Comparison of ENCODE assay signal across 1 cellular context in the genomic region with DNA sequence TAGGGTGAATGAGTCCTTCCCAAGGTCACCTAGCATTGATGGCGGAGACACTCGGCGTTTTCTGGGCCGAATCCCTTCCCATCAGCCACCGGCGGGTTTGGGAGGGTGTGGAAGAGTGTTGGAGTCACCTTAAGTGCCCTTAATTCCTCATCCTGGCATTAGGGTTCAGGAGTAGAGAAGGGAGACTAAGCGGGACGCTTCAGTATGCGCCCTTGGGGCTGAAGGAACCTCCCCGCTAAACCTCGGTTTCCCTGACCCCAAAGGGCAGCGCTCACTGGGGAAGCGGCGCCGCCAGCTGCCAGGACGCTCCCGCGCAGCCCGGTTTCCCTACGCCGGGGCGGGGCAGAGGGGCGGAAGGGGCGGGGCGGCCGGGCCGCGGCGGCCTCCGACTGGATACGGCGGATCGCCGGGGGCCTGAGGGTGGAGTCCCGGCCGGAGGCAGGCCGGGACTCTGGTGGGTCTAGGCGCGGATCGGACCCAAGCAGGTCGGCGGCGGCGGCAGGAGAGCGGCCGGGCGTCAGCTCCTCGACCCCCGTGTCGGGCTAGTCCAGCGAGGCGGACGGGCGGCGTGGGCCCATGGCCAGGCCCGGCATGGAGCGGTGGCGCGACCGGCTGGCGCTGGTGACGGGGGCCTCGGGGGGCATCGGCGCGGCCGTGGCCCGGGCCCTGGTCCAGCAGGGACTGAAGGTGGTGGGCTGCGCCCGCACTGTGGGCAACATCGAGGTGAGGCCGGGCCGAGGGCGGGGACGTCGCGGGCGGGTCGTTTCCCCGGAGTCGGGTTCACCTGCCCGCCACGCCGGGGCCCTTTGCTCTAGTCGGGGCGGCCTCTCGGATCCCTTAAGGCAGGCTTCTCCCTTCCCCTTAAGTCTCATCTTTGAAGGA.
TF ChIP-seq lines count a peak whose summit lies in the region.

A gene with protein sequence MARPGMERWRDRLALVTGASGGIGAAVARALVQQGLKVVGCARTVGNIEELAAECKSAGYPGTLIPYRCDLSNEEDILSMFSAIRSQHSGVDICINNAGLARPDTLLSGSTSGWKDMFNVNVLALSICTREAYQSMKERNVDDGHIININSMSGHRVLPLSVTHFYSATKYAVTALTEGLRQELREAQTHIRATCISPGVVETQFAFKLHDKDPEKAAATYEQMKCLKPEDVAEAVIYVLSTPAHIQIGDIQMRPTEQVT (plus strand): TSS at position 446 of the 882 bp plus-strand sequence. CDS start 131 bp downstream, at position 577.

TF ChIP-seq in K562, 482 proteins besides CTCF, POLR2A, EP300 and RAD21 (continued from another document and continues in another):
- TF ChIP-seq, protein P1, sequence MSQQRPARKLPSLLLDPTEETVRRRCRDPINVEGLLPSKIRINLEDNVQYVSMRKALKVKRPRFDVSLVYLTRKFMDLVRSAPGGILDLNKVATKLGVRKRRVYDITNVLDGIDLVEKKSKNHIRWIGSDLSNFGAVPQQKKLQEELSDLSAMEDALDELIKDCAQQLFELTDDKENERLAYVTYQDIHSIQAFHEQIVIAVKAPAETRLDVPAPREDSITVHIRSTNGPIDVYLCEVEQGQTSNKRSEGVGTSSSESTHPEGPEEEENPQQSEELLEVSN (IDR thresholded peaks at IDR 0.05; ENCODE audit: borderline replicate concordance in 1 of 2, extremely low read depth in 1 of 2, insufficient read depth in 1 of 2, insufficient read length in 1 of 2, low read depth in 1 of 2, low read length in 1 of 2, poor library complexity in 1 of 2, severe bottlenecking in 1 of 2) = peak; percentile 23 to 74
- peak; percentile 56 for TF ChIP-seq ZFX (CRISPR knock-in tag; IDR thresholded peaks at IDR 0.05)
- TF ChIP-seq KLF16 (IDR thresholded peaks at IDR 0.05) = no peak
- TF ChIP-seq HCFC1 (IDR thresholded peaks at IDR 0.05; ENCODE audit: low read depth, low read length) = 0 out of 2 replicates have a peak, but pooled peaks have one; percentile 20
- no peak for TF ChIP-seq KLF6 (CRISPR knock-in tag; IDR thresholded peaks at IDR 0.05; ENCODE audit: borderline replicate concordance)
- no peak for TF ChIP-seq PHF21A (IDR thresholded peaks at IDR 0.05; ENCODE audit: borderline replicate concordance, low read depth)
- TF ChIP-seq ZNF79 (CRISPR knock-in tag; IDR thresholded peaks at IDR 0.05; ENCODE audit: low read depth) = no peak
- no peak for TF ChIP-seq NR2C1 (IDR thresholded peaks at IDR 0.05)
- TF ChIP-seq NR2C1 (tag; IDR thresholded peaks at IDR 0.05) = no peak
- no peak for TF ChIP-seq ARID2 (IDR thresholded peaks at IDR 0.05)
- no peak for TF ChIP-seq MAFG (tag; conservative IDR thresholded peaks at IDR 0.05)
- TF ChIP-seq ZNF121 (CRISPR knock-in tag; conservative IDR thresholded peaks at IDR 0.05) = no peak
- peak; percentile 13; the same call in 1 of the 2 replicates for TF ChIP-seq MYC (IDR thresholded peaks at IDR 0.05; ENCODE audit: low read depth, low read length)
- TF ChIP-seq MYC (CRISPR knock-in tag; IDR thresholded peaks at IDR 0.05; ENCODE audit: borderline replicate concordance, low read depth) = no peak
- TF ChIP-seq, protein P2, sequence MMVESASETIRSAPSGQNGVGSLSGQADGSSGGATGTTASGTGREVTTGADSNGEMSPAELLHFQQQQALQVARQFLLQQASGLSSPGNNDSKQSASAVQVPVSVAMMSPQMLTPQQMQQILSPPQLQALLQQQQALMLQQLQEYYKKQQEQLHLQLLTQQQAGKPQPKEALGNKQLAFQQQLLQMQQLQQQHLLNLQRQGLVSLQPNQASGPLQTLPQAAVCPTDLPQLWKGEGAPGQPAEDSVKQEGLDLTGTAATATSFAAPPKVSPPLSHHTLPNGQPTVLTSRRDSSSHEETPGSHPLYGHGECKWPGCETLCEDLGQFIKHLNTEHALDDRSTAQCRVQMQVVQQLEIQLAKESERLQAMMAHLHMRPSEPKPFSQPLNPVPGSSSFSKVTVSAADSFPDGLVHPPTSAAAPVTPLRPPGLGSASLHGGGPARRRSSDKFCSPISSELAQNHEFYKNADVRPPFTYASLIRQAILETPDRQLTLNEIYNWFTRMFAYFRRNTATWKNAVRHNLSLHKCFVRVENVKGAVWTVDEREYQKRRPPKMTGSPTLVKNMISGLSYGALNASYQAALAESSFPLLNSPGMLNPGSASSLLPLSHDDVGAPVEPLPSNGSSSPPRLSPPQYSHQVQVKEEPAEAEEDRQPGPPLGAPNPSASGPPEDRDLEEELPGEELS (CRISPR knock-in tag; IDR thresholded peaks at IDR 0.05; ENCODE audit: borderline replicate concordance) = no peak
- TF ChIP-seq SMAD1 (IDR thresholded peaks at IDR 0.05; ENCODE audit: low read depth, low read length, partially characterized antibody) = no peak
- no peak for TF ChIP-seq CREB1 (IDR thresholded peaks at IDR 0.05)
- no peak for TF ChIP-seq CREB1 (CRISPR knock-in tag; IDR thresholded peaks at IDR 0.05)
- 0 out of 2 replicates have a peak, but pooled peaks have one; percentile 26 for TF ChIP-seq SMAD3 (CRISPR knock-in tag; conservative IDR thresholded peaks at IDR 0.05)
- no peak for TF ChIP-seq ZNF764 (CRISPR knock-in tag; IDR thresholded peaks at IDR 0.05; ENCODE audit: low read depth)
- peak; percentile 50 for TF ChIP-seq CXXC5 (CRISPR knock-in tag; IDR thresholded peaks at IDR 0.05)
- TF ChIP-seq CHD4 (IDR thresholded peaks at IDR 0.05; ENCODE audit: insufficient read depth, insufficient replicate concordance, low read depth, low read length, poor library complexity, severe bottlenecking) = no peak
- TF ChIP-seq ZNF780A (CRISPR knock-in tag; IDR thresholded peaks at IDR 0.05) = no peak
- no peak for TF ChIP-seq RBM39 (optimal IDR thresholded peaks at IDR 0.05; ENCODE audit: low read depth, low read length)
- TF ChIP-seq ZNF232 (CRISPR knock-in tag; IDR thresholded peaks at IDR 0.05) = no peak
- no peak for TF ChIP-seq ZEB2 (IDR thresholded peaks at IDR 0.05)
- TF ChIP-seq ZFP1 (CRISPR knock-in tag; IDR thresholded peaks at IDR 0.05) = no peak
- peak; percentile 65 for TF ChIP-seq TAF1 (IDR thresholded peaks at IDR 0.05; ENCODE audit: control insufficient read depth, extremely low read depth, insufficient read depth, low read length, severe bottlenecking)
- TF ChIP-seq MIER1 (IDR thresholded peaks at IDR 0.05; ENCODE audit: low read depth) = no peak
- TF ChIP-seq KDM4B (IDR thresholded peaks at IDR 0.05; ENCODE audit: borderline replicate concordance in 2 of 2, low read depth in 1 of 2) = no peak
- TF ChIP-seq, protein P3, sequence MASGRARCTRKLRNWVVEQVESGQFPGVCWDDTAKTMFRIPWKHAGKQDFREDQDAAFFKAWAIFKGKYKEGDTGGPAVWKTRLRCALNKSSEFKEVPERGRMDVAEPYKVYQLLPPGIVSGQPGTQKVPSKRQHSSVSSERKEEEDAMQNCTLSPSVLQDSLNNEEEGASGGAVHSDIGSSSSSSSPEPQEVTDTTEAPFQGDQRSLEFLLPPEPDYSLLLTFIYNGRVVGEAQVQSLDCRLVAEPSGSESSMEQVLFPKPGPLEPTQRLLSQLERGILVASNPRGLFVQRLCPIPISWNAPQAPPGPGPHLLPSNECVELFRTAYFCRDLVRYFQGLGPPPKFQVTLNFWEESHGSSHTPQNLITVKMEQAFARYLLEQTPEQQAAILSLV (tag; IDR thresholded peaks at IDR 0.05) = no peak
- TF ChIP-seq CBX5 (IDR thresholded peaks at IDR 0.05; ENCODE audit: borderline replicate concordance, low read depth) = no peak
- TF ChIP-seq ZBTB17 (CRISPR knock-in tag; IDR thresholded peaks at IDR 0.05) = no peak; the same call in 1 of the 2 replicates
- TF ChIP-seq, protein P4, sequence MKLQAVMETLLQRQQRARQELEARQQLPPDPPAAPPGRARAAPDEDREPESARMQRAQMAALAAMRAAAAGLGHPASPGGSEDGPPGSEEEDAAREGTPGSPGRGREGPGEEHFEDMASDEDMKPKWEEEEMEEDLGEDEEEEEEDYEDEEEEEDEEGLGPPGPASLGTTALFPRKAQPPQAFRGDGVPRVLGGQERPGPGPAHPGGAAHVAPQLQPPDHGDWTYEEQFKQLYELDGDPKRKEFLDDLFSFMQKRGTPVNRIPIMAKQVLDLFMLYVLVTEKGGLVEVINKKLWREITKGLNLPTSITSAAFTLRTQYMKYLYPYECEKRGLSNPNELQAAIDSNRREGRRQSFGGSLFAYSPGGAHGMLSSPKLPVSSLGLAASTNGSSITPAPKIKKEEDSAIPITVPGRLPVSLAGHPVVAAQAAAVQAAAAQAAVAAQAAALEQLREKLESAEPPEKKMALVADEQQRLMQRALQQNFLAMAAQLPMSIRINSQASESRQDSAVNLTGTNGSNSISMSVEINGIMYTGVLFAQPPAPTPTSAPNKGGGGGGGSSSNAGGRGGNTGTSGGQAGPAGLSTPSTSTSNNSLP (IDR thresholded peaks at IDR 0.05; ENCODE audit: borderline replicate concordance, low read depth, low read length) = no peak
- no peak for TF ChIP-seq ZNF696 (CRISPR knock-in tag; conservative IDR thresholded peaks at IDR 0.05)
- TF ChIP-seq ZNF311 (CRISPR knock-in tag; IDR thresholded peaks at IDR 0.05) = no peak
- peak; percentile 71 for TF ChIP-seq FIP1L1 (IDR thresholded peaks at IDR 0.05; ENCODE audit: low read depth, low read length, poor library complexity, severe bottlenecking)
- TF ChIP-seq, protein P5, sequence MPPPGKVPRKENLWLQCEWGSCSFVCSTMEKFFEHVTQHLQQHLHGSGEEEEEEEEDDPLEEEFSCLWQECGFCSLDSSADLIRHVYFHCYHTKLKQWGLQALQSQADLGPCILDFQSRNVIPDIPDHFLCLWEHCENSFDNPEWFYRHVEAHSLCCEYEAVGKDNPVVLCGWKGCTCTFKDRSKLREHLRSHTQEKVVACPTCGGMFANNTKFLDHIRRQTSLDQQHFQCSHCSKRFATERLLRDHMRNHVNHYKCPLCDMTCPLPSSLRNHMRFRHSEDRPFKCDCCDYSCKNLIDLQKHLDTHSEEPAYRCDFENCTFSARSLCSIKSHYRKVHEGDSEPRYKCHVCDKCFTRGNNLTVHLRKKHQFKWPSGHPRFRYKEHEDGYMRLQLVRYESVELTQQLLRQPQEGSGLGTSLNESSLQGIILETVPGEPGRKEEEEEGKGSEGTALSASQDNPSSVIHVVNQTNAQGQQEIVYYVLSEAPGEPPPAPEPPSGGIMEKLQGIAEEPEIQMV (tag; conservative IDR thresholded peaks at IDR 0.05; ENCODE audit: low read depth) = no peak
- no peak for TF ChIP-seq EHMT2 (IDR thresholded peaks at IDR 0.05)
- TF ChIP-seq, protein P6, sequence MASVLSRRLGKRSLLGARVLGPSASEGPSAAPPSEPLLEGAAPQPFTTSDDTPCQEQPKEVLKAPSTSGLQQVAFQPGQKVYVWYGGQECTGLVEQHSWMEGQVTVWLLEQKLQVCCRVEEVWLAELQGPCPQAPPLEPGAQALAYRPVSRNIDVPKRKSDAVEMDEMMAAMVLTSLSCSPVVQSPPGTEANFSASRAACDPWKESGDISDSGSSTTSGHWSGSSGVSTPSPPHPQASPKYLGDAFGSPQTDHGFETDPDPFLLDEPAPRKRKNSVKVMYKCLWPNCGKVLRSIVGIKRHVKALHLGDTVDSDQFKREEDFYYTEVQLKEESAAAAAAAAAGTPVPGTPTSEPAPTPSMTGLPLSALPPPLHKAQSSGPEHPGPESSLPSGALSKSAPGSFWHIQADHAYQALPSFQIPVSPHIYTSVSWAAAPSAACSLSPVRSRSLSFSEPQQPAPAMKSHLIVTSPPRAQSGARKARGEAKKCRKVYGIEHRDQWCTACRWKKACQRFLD (CRISPR knock-in tag; IDR thresholded peaks at IDR 0.05) = no peak
- no peak for TF ChIP-seq ZNF253 (CRISPR knock-in tag; conservative IDR thresholded peaks at IDR 0.05)
- TF ChIP-seq RBBP5 (IDR thresholded peaks at IDR 0.05; ENCODE audit: borderline replicate concordance, insufficient read depth, low read length, poor library complexity, severe bottlenecking) = peak; percentile 9
- no peak for TF ChIP-seq DDX20 (tag; IDR thresholded peaks at IDR 0.05; ENCODE audit: low read depth)
- TF ChIP-seq ZNF445 (CRISPR knock-in tag; IDR thresholded peaks at IDR 0.05; ENCODE audit: low read depth) = no peak
- TF ChIP-seq SMARCA5 (IDR thresholded peaks at IDR 0.05) = no peak
- no peak for TF ChIP-seq POU5F1 (IDR thresholded peaks at IDR 0.05; ENCODE audit: borderline replicate concordance, low read depth, low read length, partially characterized antibody)
- TF ChIP-seq NBN (IDR thresholded peaks at IDR 0.05; ENCODE audit: low read depth) = no peak
- TF ChIP-seq OTX1 (CRISPR knock-in tag; IDR thresholded peaks at IDR 0.05) = no peak
- TF ChIP-seq, protein P7, sequence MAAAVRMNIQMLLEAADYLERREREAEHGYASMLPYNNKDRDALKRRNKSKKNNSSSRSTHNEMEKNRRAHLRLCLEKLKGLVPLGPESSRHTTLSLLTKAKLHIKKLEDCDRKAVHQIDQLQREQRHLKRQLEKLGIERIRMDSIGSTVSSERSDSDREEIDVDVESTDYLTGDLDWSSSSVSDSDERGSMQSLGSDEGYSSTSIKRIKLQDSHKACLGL (CRISPR knock-in tag; IDR thresholded peaks at IDR 0.05; ENCODE audit: borderline replicate concordance, poor library complexity, severe bottlenecking) = no peak
- no peak for TF ChIP-seq ARHGAP35 (IDR thresholded peaks at IDR 0.05; ENCODE audit: partially characterized antibody)
- no peak for TF ChIP-seq ASH1L (IDR thresholded peaks at IDR 0.05; ENCODE audit: borderline replicate concordance, low read depth, partially characterized antibody)
- TF ChIP-seq SMARCA4 (IDR thresholded peaks at IDR 0.05) = no peak
- TF ChIP-seq MEIS2 (IDR thresholded peaks at IDR 0.05; ENCODE audit: partially characterized antibody) = no peak
- TF ChIP-seq, protein P8, sequence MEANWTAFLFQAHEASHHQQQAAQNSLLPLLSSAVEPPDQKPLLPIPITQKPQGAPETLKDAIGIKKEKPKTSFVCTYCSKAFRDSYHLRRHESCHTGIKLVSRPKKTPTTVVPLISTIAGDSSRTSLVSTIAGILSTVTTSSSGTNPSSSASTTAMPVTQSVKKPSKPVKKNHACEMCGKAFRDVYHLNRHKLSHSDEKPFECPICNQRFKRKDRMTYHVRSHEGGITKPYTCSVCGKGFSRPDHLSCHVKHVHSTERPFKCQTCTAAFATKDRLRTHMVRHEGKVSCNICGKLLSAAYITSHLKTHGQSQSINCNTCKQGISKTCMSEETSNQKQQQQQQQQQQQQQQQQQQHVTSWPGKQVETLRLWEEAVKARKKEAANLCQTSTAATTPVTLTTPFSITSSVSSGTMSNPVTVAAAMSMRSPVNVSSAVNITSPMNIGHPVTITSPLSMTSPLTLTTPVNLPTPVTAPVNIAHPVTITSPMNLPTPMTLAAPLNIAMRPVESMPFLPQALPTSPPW (CRISPR knock-in tag; IDR thresholded peaks at IDR 0.05) = peak; percentile 74
- TF ChIP-seq ZNF263 (CRISPR knock-in tag; IDR thresholded peaks at IDR 0.05; ENCODE audit: borderline replicate concordance) = no peak
- no peak for TF ChIP-seq ELF1 (tag; IDR thresholded peaks at IDR 0.05)
- no peak for TF ChIP-seq HIVEP1 (CRISPR knock-in tag; IDR thresholded peaks at IDR 0.05)
- TF ChIP-seq SP2 (IDR thresholded peaks at IDR 0.05; ENCODE audit: extremely low read depth, low read depth, low read length, poor library complexity, severe bottlenecking) = no peak
- TF ChIP-seq ARNT (IDR thresholded peaks at IDR 0.05) = no peak
- TF ChIP-seq RFX7 (CRISPR knock-in tag; IDR thresholded peaks at IDR 0.05) = no peak
- no peak for TF ChIP-seq ZNF584 (CRISPR knock-in tag; IDR thresholded peaks at IDR 0.05; ENCODE audit: low read depth)
- TF ChIP-seq NR2C2 (CRISPR knock-in tag; IDR thresholded peaks at IDR 0.05) = no peak
- TF ChIP-seq NR2C2 (tag; IDR thresholded peaks at IDR 0.05) = peak; percentile 62
- TF ChIP-seq KAT8 (IDR thresholded peaks at IDR 0.05; ENCODE audit: low read depth) = no peak
